Comparison of ENCODE assay signal across 8 cellular contexts in genomic region chr6:83055366-83055964, GRCh38. TPM values are rescaled to one million over a fixed set of nuclear protein-coding genes. Genes with fewer than 3 reads are reported as not detected.
DNase-seq lines count a peak whose midpoint lies in the region; ATAC-seq and TF ChIP-seq lines count a peak whose summit lies in the region.

No MANE protein-coding gene starts in this region.

- no peaks in the 10 kb centered on the region for H4K20me1 ChIP-seq in osteoblast (ENCODE audit: insufficient read depth, low read length)

- no peaks in the 10 kb centered on the region for H3K79me2 ChIP-seq in osteoblast (ENCODE audit: insufficient read depth, low read length)

- no peaks in the 10 kb centered on the region for H3K36me3 ChIP-seq in osteoblast (ENCODE audit: insufficient read depth, low read length)

- peak overlapping the region; percentile 42 for H3K4me3 ChIP-seq in osteoblast (ENCODE audit: insufficient read depth, low read length)

- peak; percentile 51 for ATAC-seq in HG03039 (IDR thresholded peaks at IDR 0.05; ENCODE audit: unreplicated experiment)

- DNase-seq in activated gamma-delta T cell treated with Interleukin-2 at 50 U/mL for 16 hours (peak; percentile 19), activated gamma-delta T cell (lab: John Stamatoyannopoulos, UW) (no peak), NCI-H748 treated with DMSO at 0.1 percent for 48 hours (lab: John Stamatoyannopoulos, UW) (peak; percentile 26), foreskin melanocyte (peak; percentile 35), osteoblast (ENCODE audit: insufficient read length, low spot score, missing footprints) (peak; percentile 73), cortex of kidney (lab: John Stamatoyannopoulos, UW) (no peak)
- DNase-seq in activated T-cell treated with anti-CD3 and anti-CD28 coated beads, Interleukin-2, amount 50 U/mL, for 1 hour: peak; percentile 32

- TF ChIP-seq CTCF in osteoblast (IDR thresholded peaks at IDR 0.05; ENCODE audit: extremely low read depth, low read depth, low read length): peak; percentile 82

- no peak overlapping the region for H3K27ac ChIP-seq in osteoblast (ENCODE audit: low read depth, low read length)

- H2AFZ ChIP-seq in osteoblast (ENCODE audit: low read length): peak overlapping the region; percentile 82

- peak overlapping the region; percentile 67 for H3K4me2 ChIP-seq in osteoblast (ENCODE audit: insufficient read depth, low read length)

- peaks cover 3% of the 10 kb centered on the region for H3K4me1 ChIP-seq in osteoblast (ENCODE audit: insufficient read depth, low read length)

- H3K27me3 ChIP-seq in osteoblast (ENCODE audit: insufficient read depth, low read length): no peaks in the 10 kb centered on the region

- no peaks in the 10 kb centered on the region for H3K9me3 ChIP-seq in osteoblast (ENCODE audit: low read depth, low read length)

RNA-seq across cellular contexts. Expression of gene UBE3D, which starts 10.2 kb away (rescaled TPM):
- 8.3 and 9.7 TPM in 2 replicates for total RNA-seq in osteoblast

RNA-seq across cellular contexts. Expression of gene DOP1A, which starts 12.0 kb away (rescaled TPM):
- 45.2 and 47.1 TPM in 2 replicates for total RNA-seq in osteoblast

Comparison
In these comparisons a context has a peak if more than half of its experiments do, and no peak if none do; other contexts are left out.
1. DNase-seq: peak in activated gamma-delta T cell treated with Interleukin-2 at 50 U/mL for 16 hours (single experiment), NCI-H748 treated with DMSO at 0.1 percent for 48 hours (single experiment), activated T-cell treated with anti-CD3 and anti-CD28 coated beads, Interleukin-2, amount 50 U/mL, for 1 hour (single experiment), foreskin melanocyte (single experiment) and osteoblast (single experiment); none in activated gamma-delta T cell (single experiment) and cortex of kidney (single experiment).